ENCODE assay signal across 13 cellular contexts in the genomic region with DNA sequence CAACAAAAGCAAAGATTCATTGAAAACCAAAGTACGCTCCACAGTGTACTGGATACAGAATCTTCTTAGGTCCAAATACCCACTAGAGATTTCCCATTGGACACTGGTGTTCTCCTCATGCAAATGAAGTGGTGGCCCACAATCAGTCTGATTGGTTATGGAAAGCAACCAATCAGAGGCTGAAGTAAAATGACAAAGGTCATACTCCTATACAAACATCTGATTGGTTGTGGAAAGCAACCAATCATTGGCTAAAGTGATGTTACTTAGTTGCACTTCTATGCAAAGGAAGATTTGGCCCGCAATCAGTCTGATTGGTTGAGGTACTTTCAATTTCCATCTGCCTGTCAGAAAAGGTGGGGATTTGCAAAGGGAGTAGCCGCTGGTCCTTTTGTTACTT. TPM values are rescaled to one million over a fixed set of nuclear protein-coding genes. Genes with fewer than 3 reads are reported as not detected.
DNase-seq lines count a peak whose midpoint lies in the region; ATAC-seq, FAIRE-seq and TF ChIP-seq lines count a peak whose summit lies in the region.
"Had no signal": no experiment of that assay in that cellular context is flagged by ENCODE, and none has a peak within 500 bp of the region (broad histone marks: within the 10 kb centered on the region; RNA-seq: fewer than 3 reads in every experiment).

No MANE protein-coding gene starts in this region.

- H3K18ac ChIP-seq in mesendoderm (ENCODE audit: low read length), result no peak overlapping the region

- H2BK5ac ChIP-seq in mesendoderm (ENCODE audit: low read length), result no peak overlapping the region

- no peak overlapping the region for H3K4ac ChIP-seq in mesendoderm (ENCODE audit: low read depth, low read length)

- intact Hi-C loops in PC-9 (cut with micrococcal nuclease; ENCODE audit: unreplicated experiment), result no loop called here

- H3K36me3 ChIP-seq in PC-9 (ENCODE audit: low read depth) (0 out of 2 replicates have a peak, but pooled peaks cover 4% of the 10 kb centered on the region), mesendoderm (ENCODE audit: control insufficient read depth, insufficient read depth, low read length) (no peaks in the 10 kb centered on the region)

- POLR2A ChIA-PET in PC-9 (lab: Charles Lee; ENCODE audit: unreplicated experiment), result no interaction called here

- no peak for ATAC-seq in foreskin keratinocyte
- ATAC-seq: Panc1 had no signal

- H3K9me3 ChIP-seq in PC-9 (ENCODE audit: insufficient read depth, low read depth), result no peaks in the 10 kb centered on the region

- DNase-seq in DMS53 (lab: John Stamatoyannopoulos, UW), result peak; percentile 11
- DNase-seq in DMS53 treated with DMSO at 0.1 percent for 48 hours (lab: John Stamatoyannopoulos, UW; ENCODE audit: unreplicated experiment), result no peak
- peak; percentile 62 for DNase-seq in HT-29 (ENCODE audit: low spot score)
- DNase-seq in PC-9, result peak in 1 of 2 experiments; percentile 72
- peak; percentile 18 for DNase-seq in mesendoderm
- DNase-seq in GM19238 (ENCODE audit: insufficient read length, low spot score), result no peak
- no peak for DNase-seq in foreskin keratinocyte
- DNase-seq in RCC 7860 (ENCODE audit: low spot score), result no peak
- DNase-seq: 8988T; effector CD4-positive, alpha-beta T cell; mammary epithelial cell; NCI-H187 treated with DMSO at 0.1 percent for 48 hours had no signal

- no peak overlapping the region for H3K56ac ChIP-seq in mesendoderm (ENCODE audit: low read length)

- peak overlapping the region; percentile 74; the same call in 1 of the 2 replicates for H2AFZ ChIP-seq in PC-9

- H3K79me1 ChIP-seq in mesendoderm (ENCODE audit: low read length), result no peaks in the 10 kb centered on the region

- no CpG with 5 or more reads among the region's 3 CpGs for whole genome bisulfite sequencing in mesendoderm (ENCODE audit: extremely low coverage, insufficient coverage, low lambda C conversion rate)

- no peak overlapping the region for H3K9ac ChIP-seq in mesendoderm (ENCODE audit: low read length)

- no peak for FAIRE-seq in RCC 7860 (lab: Jason Lieb, UNC)

- TF ChIP-seq CTCF in PC-9 (conservative IDR thresholded peaks at IDR 0.05), result no peak
- no peak for TF ChIP-seq CTCF in foreskin keratinocyte (conservative IDR thresholded peaks at IDR 0.05)

- H3K23ac ChIP-seq in mesendoderm (ENCODE audit: low read length), result no peak overlapping the region

- no TSS peak for BruUV-seq in PC-9 (replicated peaks; lab: Mats Ljungman, UMichigan)

- H2AK5ac ChIP-seq in mesendoderm (ENCODE audit: low read length), result no peak overlapping the region

- peaks cover 6% of the 10 kb centered on the region; the same call in 1 of the 2 replicates for H3K4me1 ChIP-seq in PC-9 (replicated peaks; ENCODE audit: insufficient read depth)
- no peaks in the 10 kb centered on the region for H3K4me1 ChIP-seq in mesendoderm (ENCODE audit: control insufficient read depth, low read depth, low read length)
- H3K4me1 ChIP-seq in foreskin keratinocyte, result no peaks in the 10 kb centered on the region

- peaks cover 7% of the 10 kb centered on the region; the same call in 1 of the 2 replicates for H3F3A ChIP-seq in PC-9 (ENCODE audit: insufficient read depth, low read depth)

- H3K27ac ChIP-seq in PC-9 (0 out of 2 replicates have a peak overlapping the region, but pooled peaks have one; percentile 35), mesendoderm (ENCODE audit: low read depth, low read length) (no peak overlapping the region), foreskin keratinocyte (no peak overlapping the region)

- H3K4me2 ChIP-seq in PC-9 (peak overlapping the region; percentile 55), mesendoderm (ENCODE audit: low read length) (no peak overlapping the region)

- CTCF ChIA-PET in PC-9 (lab: Charles Lee), result no interaction called here

- H2BK120ac ChIP-seq in mesendoderm (ENCODE audit: low read depth, low read length), result no peak overlapping the region

- no peak overlapping the region for H4K5ac ChIP-seq in mesendoderm (ENCODE audit: low read length)

- no peak overlapping the region for H2BK15ac ChIP-seq in mesendoderm (replicated peaks; ENCODE audit: low read depth)

- H3K4me3 ChIP-seq in PC-9, result peak overlapping the region; percentile 44; the same call in 1 of the 2 replicates
- H3K4me3 ChIP-seq in mesendoderm (ENCODE audit: low read length), result no peak overlapping the region

- H3K27me3 ChIP-seq in PC-9 (ENCODE audit: insufficient read depth, low read depth) (no peaks in the 10 kb centered on the region), mesendoderm (ENCODE audit: insufficient read depth, low read length, poor library complexity) (no peaks in the 10 kb centered on the region), foreskin keratinocyte (no peaks in the 10 kb centered on the region)

- H3K9me2 ChIP-seq in PC-9 (ENCODE audit: insufficient read depth), result no peaks in the 10 kb centered on the region

- H4K8ac ChIP-seq in mesendoderm (ENCODE audit: low read depth, low read length), result no peak overlapping the region

- H3K79me2 ChIP-seq in PC-9 (ENCODE audit: low read depth) (no peaks in the 10 kb centered on the region), mesendoderm (ENCODE audit: control insufficient read depth, insufficient read depth, low read length) (no peaks in the 10 kb centered on the region)

- H4K20me1 ChIP-seq in PC-9 (ENCODE audit: insufficient read depth), result no peaks in the 10 kb centered on the region

RNA-seq across cellular contexts. Expression of a gene that starts 1.3 kb away (rescaled TPM):
- 15.2 and 19.3 TPM in 2 replicates for total RNA-seq in HT-29 (2014; rRNA removed; shearing (Covaris generic))
- 20.9 and 29.7 TPM in 2 replicates for total RNA-seq in PC-9 (2021)
- 10.0 TPM for polyA plus RNA-seq in mesendoderm (2013, experiment 1 of 2)
- polyA plus RNA-seq in mesendoderm (2013, experiment 2 of 2), result 10.0 TPM
- total RNA-seq in foreskin keratinocyte, result 43.6 and 46.5 TPM in 2 replicates
- polyA plus RNA-seq in foreskin keratinocyte, result 52.4 and 57.3 TPM in 2 replicates

RNA-seq across cellular contexts. Expression of a gene that starts 56.8 kb away (rescaled TPM):
- total RNA-seq in HT-29 (2014; rRNA removed; shearing (Covaris generic)), result 22.7 and 25.0 TPM in 2 replicates
- 48.2 and 72.4 TPM in 2 replicates for total RNA-seq in PC-9 (2021)
- 63.5 TPM for polyA plus RNA-seq in mesendoderm (2013, experiment 1 of 2)
- 69.3 TPM for polyA plus RNA-seq in mesendoderm (2013, experiment 2 of 2)
- 68.8 and 78.3 TPM in 2 replicates for total RNA-seq in foreskin keratinocyte
- polyA plus RNA-seq in foreskin keratinocyte, result 60.2 and 80.4 TPM in 2 replicates

RNA-seq across cellular contexts. Expression of a gene that starts 56.9 kb away (rescaled TPM):
- total RNA-seq in HT-29 (2014; rRNA removed; shearing (Covaris generic)), result 11.5 and 13.0 TPM in 2 replicates
- 12.8 and 16.2 TPM in 2 replicates for total RNA-seq in PC-9 (2021)
- polyA plus RNA-seq in mesendoderm (2013, experiment 1 of 2), result 26.8 TPM
- polyA plus RNA-seq in mesendoderm (2013, experiment 2 of 2), result 25.9 TPM
- 15.2 and 18.4 TPM in 2 replicates for total RNA-seq in foreskin keratinocyte
- 6.5 and 9.5 TPM in 2 replicates for polyA plus RNA-seq in foreskin keratinocyte

Comparison
In these comparisons a context has a peak if more than half of its experiments do, and no peak if none do; other contexts are left out.
1. DNase-seq: peak in DMS53 (single experiment), HT-29 (single experiment) and mesendoderm (single experiment); none in DMS53 treated with DMSO at 0.1 percent for 48 hours (single experiment), GM19238 (single experiment), foreskin keratinocyte (0 of 2) and RCC 7860 (single experiment).